Comparison of ENCODE assay signal across 1 cellular context in genomic region chr15:75758071-75758872, GRCh38.
TF ChIP-seq lines count a peak whose summit lies in the region.

No MANE protein-coding gene starts in this region.

TF ChIP-seq in K562, 482 proteins besides CTCF, POLR2A, EP300 and RAD21 (continued from another document and continues in another):
- TF ChIP-seq ETS1 (conservative IDR thresholded peaks at IDR 0.05; ENCODE audit: control insufficient read depth, low read depth, low read length), result 0 out of 2 replicates have a peak, but pooled peaks have one; percentile 46
- TF ChIP-seq NCOA1 (IDR thresholded peaks at IDR 0.05; ENCODE audit: low read depth), result no peak
- TF ChIP-seq E2F4 (CRISPR knock-in tag; IDR thresholded peaks at IDR 0.05; ENCODE audit: low read depth), result no peak
- TF ChIP-seq KAT2B (IDR thresholded peaks at IDR 0.05; ENCODE audit: low read depth, low read length), result no peak
- TF ChIP-seq ZBTB8A (IDR thresholded peaks at IDR 0.05; ENCODE audit: partially characterized antibody), result no peak
- TF ChIP-seq PHB2 (IDR thresholded peaks at IDR 0.05; ENCODE audit: low read depth), result no peak
- peak in 1 of 2 experiments; percentile 56; a peak in 1 of 4 replicates for TF ChIP-seq RCOR1 (IDR thresholded peaks at IDR 0.05; ENCODE audit: borderline replicate concordance in 1 of 2, low read depth in 2 of 2, low read length in 2 of 2)
- TF ChIP-seq KLF10 (CRISPR knock-in tag; IDR thresholded peaks at IDR 0.05), result no peak
- no peak for TF ChIP-seq GABPB2 (CRISPR knock-in tag; conservative IDR thresholded peaks at IDR 0.05)
- TF ChIP-seq ZEB2 (IDR thresholded peaks at IDR 0.05), result no peak
- TF ChIP-seq HCFC1 (IDR thresholded peaks at IDR 0.05; ENCODE audit: low read depth, low read length), result no peak
- peak; percentile 93 for TF ChIP-seq ZFX (CRISPR knock-in tag; IDR thresholded peaks at IDR 0.05)
- no peak for TF ChIP-seq KLF13 (tag; IDR thresholded peaks at IDR 0.05; ENCODE audit: borderline replicate concordance, low read depth)
- TF ChIP-seq MBD1 (CRISPR knock-in tag; IDR thresholded peaks at IDR 0.05), result no peak
- no peak for TF ChIP-seq EZH2 (IDR thresholded peaks at IDR 0.05; ENCODE audit: borderline replicate concordance, low read depth, low read length)
- TF ChIP-seq HLTF (IDR thresholded peaks at IDR 0.05), result 0 out of 2 replicates have a peak, but pooled peaks have one; percentile 22
- no peak; the same call in 1 of the 2 replicates for TF ChIP-seq NCOR1 (IDR thresholded peaks at IDR 0.05)
- no peak for TF ChIP-seq HDAC6 (IDR thresholded peaks at IDR 0.05; ENCODE audit: low read depth, low read length)
- no peak for TF ChIP-seq PATZ1 (CRISPR knock-in tag; IDR thresholded peaks at IDR 0.05; ENCODE audit: borderline replicate concordance)
- no peak for TF ChIP-seq NUFIP1 (IDR thresholded peaks at IDR 0.05; ENCODE audit: partially characterized antibody)
- TF ChIP-seq ZKSCAN1 (IDR thresholded peaks at IDR 0.05; ENCODE audit: low read depth, low read length), result no peak
- TF ChIP-seq DEAF1 (CRISPR knock-in tag; IDR thresholded peaks at IDR 0.05), result no peak
- no peak for TF ChIP-seq PCBP2 (IDR thresholded peaks at IDR 0.05; ENCODE audit: low read depth, low read length, poor library complexity, severe bottlenecking)
- peak; percentile 100 for TF ChIP-seq TOE1 (IDR thresholded peaks at IDR 0.05; ENCODE audit: borderline replicate concordance)
- no peak for TF ChIP-seq TOE1 (CRISPR knock-in tag; IDR thresholded peaks at IDR 0.05; ENCODE audit: borderline replicate concordance, low read depth)
- peak; percentile 69; the same call in 1 of the 2 replicates for TF ChIP-seq ATF6 (CRISPR knock-in tag; IDR thresholded peaks at IDR 0.05)
- TF ChIP-seq ELF1 (tag; IDR thresholded peaks at IDR 0.05), result peak; percentile 82
- no peak for TF ChIP-seq CTCFL (IDR thresholded peaks at IDR 0.05; ENCODE audit: borderline replicate concordance, insufficient read depth, low read depth, low read length, poor library complexity, severe bottlenecking)
- TF ChIP-seq COPS2 (conservative IDR thresholded peaks at IDR 0.05), result no peak
- peak; percentile 93 for TF ChIP-seq BHLHE40 (IDR thresholded peaks at IDR 0.05; ENCODE audit: low read length)
- no peak for TF ChIP-seq SIRT6 (IDR thresholded peaks at IDR 0.05; ENCODE audit: low read depth, low read length)
- TF ChIP-seq CXXC5 (CRISPR knock-in tag; IDR thresholded peaks at IDR 0.05), result peak; percentile 68
- TF ChIP-seq MAZ (CRISPR knock-in tag; conservative IDR thresholded peaks at IDR 0.05 in 1 of 2, IDR thresholded peaks at IDR 0.05 in 1 of 2), result peak; percentile 57 to 90; a peak in 3 of 4 replicates
- TF ChIP-seq TBL1XR1 (IDR thresholded peaks at IDR 0.05; ENCODE audit: low read length in 2 of 2), result 0 out of 4 replicates have a peak, but pooled peaks of 1 of the 2 experiments have one; percentile 30
- TF ChIP-seq GMEB1 (CRISPR knock-in tag; IDR thresholded peaks at IDR 0.05), result no peak
- peak; percentile 21; the same call in 1 of the 2 replicates for TF ChIP-seq SMARCA4 (IDR thresholded peaks at IDR 0.05)
- no peak for TF ChIP-seq POLR2AphosphoS2 (IDR thresholded peaks at IDR 0.05; ENCODE audit: low read length)
- TF ChIP-seq ELF2 (CRISPR knock-in tag; IDR thresholded peaks at IDR 0.05), result no peak; the same call in 1 of the 2 replicates
- TF ChIP-seq ZZZ3 (IDR thresholded peaks at IDR 0.05), result no peak
- no peak for TF ChIP-seq NFATC3 (IDR thresholded peaks at IDR 0.05)
- TF ChIP-seq CHD2 (IDR thresholded peaks at IDR 0.05; ENCODE audit: low read depth, low read length), result no peak
- no peak for TF ChIP-seq KLF1 (tag; IDR thresholded peaks at IDR 0.05)
- TF ChIP-seq SMARCC2 (IDR thresholded peaks at IDR 0.05; ENCODE audit: low read depth), result no peak
- no peak for TF ChIP-seq SPI1 (IDR thresholded peaks at IDR 0.05; ENCODE audit: borderline replicate concordance, low read depth, low read length)
- no peak for TF ChIP-seq HINFP (tag; conservative IDR thresholded peaks at IDR 0.05; ENCODE audit: low read depth)
- TF ChIP-seq ZNF695 (CRISPR knock-in tag; IDR thresholded peaks at IDR 0.05), result no peak
- TF ChIP-seq ATF2 (CRISPR knock-in tag; IDR thresholded peaks at IDR 0.05), result no peak
- TF ChIP-seq ZNF197 (CRISPR knock-in tag; IDR thresholded peaks at IDR 0.05; ENCODE audit: low read depth), result 0 out of 2 replicates have a peak, but pooled peaks have one; percentile 32
- TF ChIP-seq ZBED1 (IDR thresholded peaks at IDR 0.05), result no peak
- TF ChIP-seq JUN (IDR thresholded peaks at IDR 0.05; ENCODE audit: borderline replicate concordance, low read depth, low read length), result no peak
- TF ChIP-seq JUN (CRISPR knock-in tag; IDR thresholded peaks at IDR 0.05; ENCODE audit: borderline replicate concordance), result no peak
- no peak for TF ChIP-seq DNMT1 (IDR thresholded peaks at IDR 0.05)
- peak in 1 of 2 experiments; percentile 68; a peak in 2 of 4 replicates for TF ChIP-seq TEAD1 (CRISPR knock-in tag; IDR thresholded peaks at IDR 0.05)
